Comparison of ENCODE assay signal across 9 cellular contexts in genomic region chr3:31567036-31567435, GRCh38. TPM values are rescaled to one million over a fixed set of nuclear protein-coding genes. Genes with fewer than 3 reads are reported as not detected.
DNase-seq lines count a peak whose midpoint lies in the region; ATAC-seq and TF ChIP-seq lines count a peak whose summit lies in the region.
"Had no signal": no experiment of that assay in that cellular context is flagged by ENCODE, and none has a peak within 500 bp of the region (broad histone marks: within the 10 kb centered on the region; RNA-seq: fewer than 3 reads in every experiment).

No MANE protein-coding gene starts in this region.

- no peak overlapping the region for H3K27ac ChIP-seq in WERI-Rb-1
- H3K27ac ChIP-seq in lower lobe of right lung = no peak overlapping the region
- H3K27ac ChIP-seq in SJCRH30 = no peak overlapping the region
- H3K27ac ChIP-seq: KMS-11 had no signal

- peak; percentile 63 for TF ChIP-seq CTCF in WERI-Rb-1 (IDR thresholded peaks at IDR 0.05; ENCODE audit: low read depth, low read length)
- peak; percentile 29 for TF ChIP-seq CTCF in lower lobe of right lung (IDR thresholded peaks at IDR 0.05)

- peaks cover 33% of the 10 kb centered on the region for H3K4me1 ChIP-seq in lower lobe of right lung
- no peaks in the 10 kb centered on the region for H3K4me1 ChIP-seq in SJCRH30

- no peak overlapping the region for H3K4me3 ChIP-seq in WERI-Rb-1 (ENCODE audit: low read depth, low read length)
- H3K4me3 ChIP-seq in lower lobe of right lung = no peak overlapping the region
- no peak overlapping the region for H3K4me3 ChIP-seq in MG63
- no peak overlapping the region for H3K4me3 ChIP-seq in SJCRH30

- ATAC-seq in GM21786 (IDR thresholded peaks at IDR 0.05; ENCODE audit: unreplicated experiment) (peak; percentile 38), lower lobe of right lung (no peak), HG03565 (IDR thresholded peaks at IDR 0.05; ENCODE audit: unreplicated experiment) (no peak)

- no peaks in the 10 kb centered on the region for H3K27me3 ChIP-seq in WERI-Rb-1 (ENCODE audit: insufficient read depth, low read depth, severe bottlenecking)
- no peaks in the 10 kb centered on the region for H3K27me3 ChIP-seq in lower lobe of right lung (ENCODE audit: low read depth)
- no peaks in the 10 kb centered on the region for H3K27me3 ChIP-seq in MG63
- H3K27me3 ChIP-seq in SJCRH30 = no peaks in the 10 kb centered on the region

- no peaks in the 10 kb centered on the region for H3K36me3 ChIP-seq in WERI-Rb-1
- H3K36me3 ChIP-seq in lower lobe of right lung = no peaks in the 10 kb centered on the region
- no peaks in the 10 kb centered on the region; the same call in 1 of the 2 replicates for H3K36me3 ChIP-seq in MG63
- no peaks in the 10 kb centered on the region for H3K36me3 ChIP-seq in SJCRH30

- peak; percentile 6 for DNase-seq in EL
- DNase-seq in WERI-Rb-1 = no peak
- no peak for DNase-seq in lower lobe of right lung
- no peak for DNase-seq in MG63
- DNase-seq in SJCRH30 = no peak
- DNase-seq in MV-4-11 (lab: John Stamatoyannopoulos, UW) = no peak

- intact Hi-C loops in lower lobe of right lung (cut with DNase I) = no loop called here

- no peaks in the 10 kb centered on the region for H3K9me3 ChIP-seq in WERI-Rb-1 (ENCODE audit: severe bottlenecking)
- H3K9me3 ChIP-seq in lower lobe of right lung = no peaks in the 10 kb centered on the region
- no peaks in the 10 kb centered on the region for H3K9me3 ChIP-seq in MG63
- H3K9me3 ChIP-seq in SJCRH30 (replicated peaks) = no peaks in the 10 kb centered on the region

RNA-seq across cellular contexts. Expression of gene STT3B, which starts 34.3 kb away (rescaled TPM):
- 106 TPM for total RNA-seq in lower lobe of right lung
- 74.7 and 123 TPM in 2 replicates for total RNA-seq in MG63 (2014; rRNA removed; shearing (Covaris generic); ENCODE audit: low replicate concordance)
- total RNA-seq in SJCRH30 (2014; rRNA removed; shearing (Covaris generic)) = 64.4 and 66.1 TPM in 2 replicates
